Comparison of ENCODE assay signal across 29 cellular contexts in genomic region chr2:151869296-151869695, GRCh38.
"Had no signal": no experiment of that assay in that cellular context is flagged by ENCODE, and none has a peak within 500 bp of the region (broad histone marks: within the 10 kb centered on the region; RNA-seq: fewer than 3 reads in every experiment).

No MANE protein-coding gene starts in this region.

- DNase-seq: activated CD4-positive, alpha-beta memory T cell treated with anti-CD3 and anti-CD28 coated beads, Interleukin-2, amount 10 ng/mL, durations not matched to agents 7 days and 5 days; activated CD4-positive, alpha-beta T cell treated with anti-CD3 and anti-CD28 coated beads, Interleukin-2, amount 10 ng/mL, durations not matched to agents 7 days and 5 days; activated CD4-positive, CD25-positive, alpha-beta regulatory T cell treated with anti-CD3 and anti-CD28 coated beads, Interleukin-2, amount 50 U/mL, for 72 hours; activated CD8-positive, alpha-beta memory T cell treated with anti-CD3 and anti-CD28 coated beads, Interleukin-2, amount 50 U/mL, for 48 hours; activated gamma-delta T cell; activated naive CD4-positive, alpha-beta T cell treated with anti-CD3 and anti-CD28 coated beads, Interleukin-2, amount 50 U/mL, for 16 hours; activated T-cell treated with anti-CD3 and anti-CD28 coated beads, Interleukin-2, amount 50 U/mL, for 24 hours; amniotic stem cell; central memory CD4-positive, alpha-beta T cell; dermis blood vessel endothelial cell; effector CD4-positive, alpha-beta T cell; esophagus squamous epithelium; foreskin melanocyte; islet precursor cell; left ventricle myocardium inferior; ovary; sigmoid colon; small intestine; stimulated activated CD4-positive, alpha-beta T cell treated with anti-CD3 and anti-CD28 coated beads, Interleukin-4, amount 100 ng/mL, for 24 hours; T-helper 9 cell; trophoblast cell had no signal

- H3K36me3 ChIP-seq: esophagus squamous epithelium, left ventricle myocardium inferior, ovary, prostate gland, sigmoid colon, thoracic aorta had no signal

- H3K27me3 ChIP-seq: esophagus squamous epithelium, ovary had no signal

- ATAC-seq: stimulated activated effector memory CD8-positive, alpha-beta T cell treated with anti-CD3 and anti-CD28 coated beads, Interleukin-12 subunit alpha, Interleukin-12 subunit beta, amount 100 ng/mL, for 72 hours had no signal

- H3K4me1 ChIP-seq: esophagus squamous epithelium, left ventricle myocardium inferior, prostate gland, sigmoid colon had no signal

- H3K9me3 ChIP-seq: esophagus squamous epithelium, left ventricle myocardium inferior, ovary, prostate gland, sigmoid colon, thoracic aorta had no signal

- H3K27ac ChIP-seq: epithelial cell of prostate, esophagus squamous epithelium, left ventricle myocardium inferior, ovary, prostate gland, sigmoid colon, thoracic aorta, VCaP had no signal

- H3K4me3 ChIP-seq: esophagus squamous epithelium, left ventricle myocardium inferior, lung, ovary, prostate gland, sigmoid colon, thoracic aorta had no signal

- FAIRE-seq: colon, small intestine, urothelium cell line had no signal
